In the genomic region with DNA sequence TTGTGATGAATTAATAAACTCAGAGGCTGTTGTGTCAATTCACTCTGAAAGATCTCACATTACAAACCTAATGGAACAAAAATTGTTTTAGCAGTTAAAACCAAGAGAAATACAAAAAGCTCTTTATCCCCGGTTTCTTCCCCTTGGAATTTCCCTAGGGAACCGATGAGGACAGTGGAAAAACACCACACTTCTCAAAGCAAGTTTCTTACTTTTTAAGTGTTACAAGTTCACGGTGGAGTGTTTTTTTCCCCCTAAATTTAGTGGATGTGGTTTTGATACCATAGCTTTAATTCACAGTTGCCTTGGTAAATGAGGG, we compare ENCODE assay signal across 16 cellular contexts.
"Had no signal": no experiment of that assay in that cellular context is flagged by ENCODE, and none has a peak within 500 bp of the region (broad histone marks: within the 10 kb centered on the region; RNA-seq: fewer than 3 reads in every experiment).

No MANE protein-coding gene starts in this region.

- DNase-seq: activated CD4-positive, alpha-beta T cell treated with anti-CD3 and anti-CD28 coated beads, Interleukin-2, amount 50 U/mL, for 4 hours; activated gamma-delta T cell; adrenal gland; foreskin melanocyte; kidney glomerular epithelial cell; stimulated activated CD8-positive, alpha-beta memory T cell treated with anti-CD3 and anti-CD28 coated beads, Interleukin-4, amount 100 ng/mL, for 48 hours; stimulated activated naive CD4-positive, alpha-beta T cell; SW 1271; T-helper 2 cell; thyroid gland; uterus; WERI-Rb-1 had no signal

- H3K36me3 ChIP-seq: thyroid gland, uterus, WERI-Rb-1 had no signal

- H3K27me3 ChIP-seq: adrenal gland, thyroid gland, uterus had no signal

- H2AFZ ChIP-seq: parathyroid adenoma had no signal

- H3K27ac ChIP-seq: epithelial cell of prostate, parathyroid adenoma, thyroid gland, WERI-Rb-1 had no signal

- H3K4me1 ChIP-seq: parathyroid adenoma, thyroid gland, uterus had no signal

- H3K9me3 ChIP-seq: adrenal gland, thyroid gland, uterus had no signal

- H3K4me3 ChIP-seq: adrenal gland, thyroid gland, uterus had no signal

- H3K9ac ChIP-seq: parathyroid adenoma had no signal

- H3K79me2 ChIP-seq: parathyroid adenoma had no signal

- ATAC-seq: activated naive CD4-positive, alpha-beta T cell treated with anti-CD3 and anti-CD28 coated beads, Interleukin-2, amount 50 U/mL, for 72 hours; natural killer cell treated with Interleukin-12 subunit alpha and Interleukin-12 subunit beta and Interleukin-15 and Interleukin-18, amount 100 ng/mL, for 72 hours had no signal
